ENCODE assay signal across 29 cellular contexts in the genomic region with DNA sequence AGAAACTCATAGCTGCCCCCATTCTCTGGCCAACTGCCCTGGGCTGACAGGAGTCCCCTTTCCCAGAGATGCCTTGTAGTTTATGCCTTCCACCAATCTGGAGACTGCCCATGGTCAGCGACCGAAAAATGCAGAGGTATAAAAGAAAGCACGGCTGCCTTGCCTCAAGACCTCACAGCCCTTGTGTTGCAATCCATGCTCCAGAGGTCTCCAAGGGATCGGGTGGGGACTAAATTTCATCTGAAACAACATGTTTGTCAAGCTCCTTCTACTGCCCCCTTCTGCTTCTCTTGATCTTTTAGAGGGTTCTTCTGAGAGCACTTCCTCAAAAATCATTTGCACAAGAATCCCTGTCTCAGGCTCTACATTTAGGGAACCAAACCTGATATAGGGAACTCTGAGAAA.
A peak's percentile ranks its signal among the peaks of the same experiment; 100 is the strongest.
DNase-seq lines count a peak whose midpoint lies in the region; ATAC-seq and TF ChIP-seq lines count a peak whose summit lies in the region.
"Had no signal": no experiment of that assay in that cellular context is flagged by ENCODE, and none has a peak within 500 bp of the region (broad histone marks: within the 10 kb centered on the region; RNA-seq: fewer than 3 reads in every experiment).

No MANE protein-coding gene starts in this region.

- 0 out of 4 replicates have a peak, but pooled peaks of 1 of the 2 experiments have one; percentile 6 for TF ChIP-seq CTCF in GM23338 (conservative IDR thresholded peaks at IDR 0.05; ENCODE audit: low read depth in 2 of 2)
- no peak for TF ChIP-seq CTCF in fibroblast of the aortic adventitia (IDR thresholded peaks at IDR 0.05; ENCODE audit: insufficient read depth, low read length)
- no peak for TF ChIP-seq CTCF in lower lobe of right lung (IDR thresholded peaks at IDR 0.05)

- H3F3A ChIP-seq in GM23338 (replicated peaks; ENCODE audit: low read depth) = no peaks in the 10 kb centered on the region

- H3K4me3 ChIP-seq in GM23338 (no peak overlapping the region), fibroblast of the aortic adventitia (ENCODE audit: low read depth, low read length) (no peak overlapping the region), lower lobe of right lung (no peak overlapping the region), aorta (ENCODE audit: low read length in 2 of 2) (no peak overlapping the region)
- H3K4me3 ChIP-seq: SJCRH30 had no signal

- no peaks in the 10 kb centered on the region for H3K36me3 Mint-ChIP-seq in GM23338 (ENCODE audit: low read depth)
- H3K36me3 Mint-ChIP-seq: activated naive CD8-positive, alpha-beta T cell; naive thymus-derived CD8-positive, alpha-beta T cell had no signal

- H3K9me2 ChIP-seq in GM23338 (ENCODE audit: insufficient read depth) = no peaks in the 10 kb centered on the region

- H3K36me3 ChIP-seq in GM23338 (ENCODE audit: insufficient read depth) (no peaks in the 10 kb centered on the region), lower lobe of right lung (no peaks in the 10 kb centered on the region), aorta (ENCODE audit: control insufficient read depth in 1 of 2, insufficient read depth in 2 of 2, low read length in 1 of 2) (no peaks in the 10 kb centered on the region)
- H3K36me3 ChIP-seq: SJCRH30 had no signal

- H3K27me3 ChIP-seq in GM23338 (ENCODE audit: insufficient read depth) (no peaks in the 10 kb centered on the region), lower lobe of right lung (ENCODE audit: low read depth) (no peaks in the 10 kb centered on the region), aorta (ENCODE audit: control insufficient read depth in 1 of 2, insufficient read depth in 2 of 2, low read length in 1 of 2) (no peaks in the 10 kb centered on the region)
- H3K27me3 ChIP-seq: SJCRH30 had no signal

- no peak overlapping the region for H2AFZ ChIP-seq in GM23338

- ATAC-seq in GM23338 = no peak
- ATAC-seq in lower lobe of right lung = peak; percentile 48 to 70
- no peak for ATAC-seq in GM21515 (IDR thresholded peaks at IDR 0.05; ENCODE audit: unreplicated experiment)
- no peak for ATAC-seq in aorta (ENCODE audit: low FRiP score)
- ATAC-seq: esophagus mucosa; naive thymus-derived CD8-positive, alpha-beta T cell; Panc1; stimulated activated naive CD8-positive, alpha-beta T cell treated with anti-CD3 and anti-CD28 coated beads, Interleukin-15, amount 100 ng/mL, for 72 hours had no signal

- H3K27ac Mint-ChIP-seq in GM23338 = no peak overlapping the region
- H3K27ac Mint-ChIP-seq: activated naive CD8-positive, alpha-beta T cell; endodermal cell; naive thymus-derived CD8-positive, alpha-beta T cell; stimulated activated naive CD8-positive, alpha-beta T cell treated with anti-CD3 and anti-CD28 coated beads, Interleukin-15, amount 100 ng/mL, for 72 hours had no signal

- H3K9me3 ChIP-seq in lower lobe of right lung (no peaks in the 10 kb centered on the region), aorta (ENCODE audit: control insufficient read depth, low read length) (no peaks in the 10 kb centered on the region)
- H3K9me3 ChIP-seq: SJCRH30 had no signal

- no peaks in the 10 kb centered on the region for H4K20me1 ChIP-seq in GM23338 (replicated peaks; ENCODE audit: insufficient read depth)

- intact Hi-C loops in lower lobe of right lung (cut with DNase I) = no loop called here
- intact Hi-C loops in aorta (cut with DNase I) = no loop called here

- H3K4me2 ChIP-seq in GM23338 = no peak overlapping the region

- H3K79me2 ChIP-seq in GM23338 (replicated peaks; ENCODE audit: insufficient read depth) = no peaks in the 10 kb centered on the region

- peaks cover 2% of the 10 kb centered on the region for H3K27me3 Mint-ChIP-seq in GM23338 (ENCODE audit: insufficient read depth, low read depth, poor library complexity)
- H3K27me3 Mint-ChIP-seq: activated naive CD8-positive, alpha-beta T cell; naive thymus-derived CD8-positive, alpha-beta T cell; stimulated activated naive CD8-positive, alpha-beta T cell treated with anti-CD3 and anti-CD28 coated beads, Interleukin-15, amount 100 ng/mL, for 72 hours had no signal

- H3K27ac ChIP-seq in GM23338 (ENCODE audit: low read depth) (no peak overlapping the region), lower lobe of right lung (no peak overlapping the region), aorta (ENCODE audit: low read depth in 1 of 2, low read length in 2 of 2) (no peak overlapping the region)
- H3K27ac ChIP-seq: SJCRH30 had no signal

- H3K9me3 Mint-ChIP-seq in GM23338 = no peaks in the 10 kb centered on the region
- H3K9me3 Mint-ChIP-seq: endodermal cell; naive thymus-derived CD8-positive, alpha-beta T cell; stimulated activated naive CD8-positive, alpha-beta T cell treated with anti-CD3 and anti-CD28 coated beads, Interleukin-15, amount 100 ng/mL, for 72 hours had no signal

- H3K4me1 Mint-ChIP-seq in GM23338 = no peaks in the 10 kb centered on the region
- H3K4me1 Mint-ChIP-seq: naive thymus-derived CD8-positive, alpha-beta T cell; stimulated activated naive CD8-positive, alpha-beta T cell treated with anti-CD3 and anti-CD28 coated beads, Interleukin-15, amount 100 ng/mL, for 72 hours had no signal

- no peak overlapping the region for H3K4me3 Mint-ChIP-seq in GM23338
- H3K4me3 Mint-ChIP-seq: activated naive CD8-positive, alpha-beta T cell; endodermal cell; naive thymus-derived CD8-positive, alpha-beta T cell; stimulated activated naive CD8-positive, alpha-beta T cell treated with anti-CD3 and anti-CD28 coated beads, Interleukin-15, amount 100 ng/mL, for 72 hours had no signal

- WGBS in aorta, 2 donors = 92 to 95% methylated on average over 4 of the region's 4 CpGs

- DNase-seq in GM23338 (ENCODE audit: low spot score) (peak; percentile 17), NOMO-1 treated with DMSO at 0.1 percent for 48 hours (lab: John Stamatoyannopoulos, UW; ENCODE audit: unreplicated experiment) (peak; percentile 92), fibroblast of the aortic adventitia (ENCODE audit: low read depth) (peak; percentile 16), lower lobe of right lung (no peak), kidney tubule cell (ENCODE audit: low spot score) (no peak), NCI-H82 treated with DMSO at 0.1 percent for 48 hours (lab: John Stamatoyannopoulos, UW; ENCODE audit: unreplicated experiment) (no peak), aorta (no peak)
- DNase-seq: activated CD4-positive, alpha-beta T cell treated with anti-CD3 and anti-CD28 coated beads for 1 hour; activated effector memory CD4-positive, alpha-beta T cell treated with Interleukin-2 at 50 U/mL for 16 hours; anterior cingulate cortex; DMS53; endodermal cell; hypothalamus; IMR-90; naive thymus-derived CD8-positive, alpha-beta T cell; NCI-H1417 treated with DMSO at 0.1 percent for 48 hours; NCI-H446 treated with DMSO at 0.1 percent for 48 hours; NCI-H82; nucleus accumbens; SJCRH30; small intestine; stimulated activated CD4-positive, alpha-beta T cell treated with anti-CD3 and anti-CD28 coated beads, Interleukin-1b, Interleukin-23, amount 100 ng/mL, for 48 hours; stimulated activated CD8-positive, alpha-beta memory T cell treated with anti-CD3 and anti-CD28 coated beads, Interleukin-4, amount 100 ng/mL, for 48 hours; stimulated activated naive CD8-positive, alpha-beta T cell treated with anti-CD3 and anti-CD28 coated beads, Interleukin-15, amount 100 ng/mL, for 72 hours; T-helper 1 cell had no signal

- H3K4me1 ChIP-seq in GM23338 (ENCODE audit: insufficient read depth) (no peaks in the 10 kb centered on the region), lower lobe of right lung (no peaks in the 10 kb centered on the region), aorta (ENCODE audit: control insufficient read depth in 1 of 2, insufficient read depth in 2 of 2, low read length in 2 of 2) (no peaks in the 10 kb centered on the region)

TF ChIP-seq in GM23338, 12 proteins besides CTCF, POLR2A, EP300 and RAD21 (continues in another document):
- TF ChIP-seq POLR2AphosphoS5 (IDR thresholded peaks at IDR 0.05; ENCODE audit: low read depth) (no peak), NANOG (IDR thresholded peaks at IDR 0.05; ENCODE audit: borderline replicate concordance) (no peak), CREB1 (CRISPR knock-in tag; IDR thresholded peaks at IDR 0.05; ENCODE audit: low read depth) (no peak)

Comparison
In these comparisons a context has a peak if more than half of its experiments do, and no peak if none do; other contexts are left out.
1. ATAC-seq: peak in lower lobe of right lung (2 of 2); none in GM23338 (single experiment), GM21515 (single experiment) and aorta (single experiment).
2. DNase-seq: peak in GM23338 (single experiment), NOMO-1 treated with DMSO at 0.1 percent for 48 hours (single experiment) and fibroblast of the aortic adventitia (single experiment); none in lower lobe of right lung (single experiment), kidney tubule cell (single experiment), NCI-H82 treated with DMSO at 0.1 percent for 48 hours (single experiment) and aorta (0 of 2).